Comparison of ENCODE assay signal across 8 cellular contexts in the genomic region with DNA sequence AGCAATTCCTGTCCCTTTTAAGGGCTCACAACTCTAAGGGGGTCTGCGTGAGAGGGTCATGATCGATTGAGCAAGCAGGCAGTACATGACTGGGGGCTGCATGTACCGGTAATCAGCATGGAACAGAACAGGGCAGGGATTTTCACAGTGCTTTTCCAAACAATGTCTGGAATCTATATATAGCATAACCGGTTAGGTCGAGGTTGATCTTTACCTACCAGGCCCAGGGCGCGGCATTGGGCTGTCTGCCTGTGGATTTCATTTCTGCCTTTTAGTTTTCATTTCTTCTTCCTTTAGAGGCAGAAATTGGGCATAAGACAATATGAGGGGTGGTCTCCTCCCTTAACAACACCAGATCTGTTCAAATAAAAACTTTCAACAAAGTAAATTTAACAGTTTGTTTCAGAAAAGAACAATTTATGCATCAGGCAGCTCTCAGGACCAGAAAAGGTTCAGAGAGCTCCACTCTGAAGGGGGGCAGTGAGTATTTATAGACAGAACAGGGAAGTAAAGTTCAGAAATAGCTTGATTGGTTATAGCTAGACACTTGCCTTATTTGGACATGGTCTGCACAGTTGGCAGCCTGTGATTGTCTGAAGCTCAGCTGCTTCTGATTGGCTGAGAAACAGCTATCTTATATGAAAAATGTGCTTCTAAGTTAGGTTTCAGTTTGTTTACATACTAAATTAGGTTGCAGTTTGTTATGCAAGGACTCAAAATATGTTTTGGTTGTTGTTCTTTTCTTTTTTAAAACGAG. TPM values are rescaled to one million over a fixed set of nuclear protein-coding genes. Genes with fewer than 3 reads are reported as not detected.
DNase-seq lines count a peak whose midpoint lies in the region; ATAC-seq, FAIRE-seq and TF ChIP-seq lines count a peak whose summit lies in the region.

No MANE protein-coding gene starts in this region.

- H3K9me2 ChIP-seq in SK-N-SH: no peaks in the 10 kb centered on the region

- H3K27me3 ChIP-seq in SK-N-SH (ENCODE audit: insufficient read depth) (no peaks in the 10 kb centered on the region), lower lobe of right lung (ENCODE audit: low read depth) (no peaks in the 10 kb centered on the region)

- intact Hi-C loops in lower lobe of right lung (cut with DNase I): no loop called here

- no peak overlapping the region for H3K4me2 ChIP-seq in SK-N-SH

- POLR2A ChIA-PET in SK-N-SH (lab: Yijun Ruan, JAX): interaction anchor here (0.6 to 1.1 kb wide), 2 partner anchors 16 to 17 kb away, joined by 3 to 4 read pairs; no protein-coding TSS in a partner anchor

- no peak overlapping the region for H3K4me3 ChIP-seq in SK-N-SH (ENCODE audit: low read depth in 2 of 2, low read length in 1 of 2)
- no peak overlapping the region for H3K4me3 ChIP-seq in lower lobe of right lung

- H3K9me3 ChIP-seq in SK-N-SH (no peaks in the 10 kb centered on the region), lower lobe of right lung (no peaks in the 10 kb centered on the region)

- WGBS in SK-N-SH (ENCODE audit: low lambda C conversion rate): 88% methylated on average over 8 of the region's 8 CpGs

- DNase-seq in GM18507 (ENCODE audit: extremely low spot score, insufficient read length, low read depth) (no peak), SK-N-SH (no peak), lower lobe of right lung (peak; percentile 24), occipital lobe (lab: John Stamatoyannopoulos, UW) (no peak), kidney glomerular epithelial cell (lab: John Stamatoyannopoulos, UW) (no peak), iPS-NIHi11 (ENCODE audit: low spot score) (no peak), mesenteric fat pad (ENCODE audit: low spot score) (no peak)

- H3K36me3 ChIP-seq in SK-N-SH (replicated peaks in 1 of 2; ENCODE audit: control insufficient read depth in 1 of 2, insufficient read depth in 2 of 2, low read length in 1 of 2): no peaks in the 10 kb centered on the region
- no peaks in the 10 kb centered on the region for H3K36me3 ChIP-seq in lower lobe of right lung

- no peak for TF ChIP-seq CTCF in SK-N-SH (IDR thresholded peaks at IDR 0.05)
- TF ChIP-seq CTCF in lower lobe of right lung (IDR thresholded peaks at IDR 0.05): no peak

- no peaks in the 10 kb centered on the region for H4K20me1 ChIP-seq in SK-N-SH (ENCODE audit: insufficient read depth)

- ATAC-seq in HG02852 (IDR thresholded peaks at IDR 0.05; ENCODE audit: unreplicated experiment) (peak; percentile 68), lower lobe of right lung (peak; percentile 72)

- H3F3A ChIP-seq in SK-N-SH (replicated peaks; ENCODE audit: insufficient read depth): no peaks in the 10 kb centered on the region

- TF ChIP-seq EP300 in SK-N-SH (IDR thresholded peaks at IDR 0.05; ENCODE audit: borderline replicate concordance in 1 of 2, low read depth in 1 of 2, low read length in 1 of 2): no peak

- H2AFZ ChIP-seq in SK-N-SH (ENCODE audit: low read depth): peak overlapping the region; percentile 53; the same call in 1 of the 2 replicates

- H3K79me2 ChIP-seq in SK-N-SH (ENCODE audit: insufficient read depth): no peaks in the 10 kb centered on the region

- no peak overlapping the region for H3K9ac ChIP-seq in SK-N-SH

- H3K4me1 ChIP-seq in SK-N-SH (ENCODE audit: control insufficient read depth in 1 of 2, insufficient read depth in 2 of 2, low read depth in 1 of 2, low read length in 1 of 2) (peaks cover 0 to 4% of the 10 kb centered on the region in 2 experiments; a peak in 2 of 4 replicates), lower lobe of right lung (peaks cover 15% of the 10 kb centered on the region)

- TF ChIP-seq RAD21 in SK-N-SH (IDR thresholded peaks at IDR 0.05; ENCODE audit: low read length): no peak

- no peak overlapping the region for H3K27ac ChIP-seq in SK-N-SH (ENCODE audit: low read depth in 2 of 2, low read length in 1 of 2)
- no peak overlapping the region for H3K27ac ChIP-seq in lower lobe of right lung

- CTCF ChIA-PET in SK-N-SH (lab: Yijun Ruan, JAX): interaction anchor here (1.1 to 3.7 kb wide), 5 partner anchors 9 to 423 kb away, joined by 4 to 15 read pairs (median 5); no protein-coding TSS in a partner anchor

- peak; percentile 73 for FAIRE-seq in GM18507 (lab: Jason Lieb, UNC)

TF ChIP-seq in SK-N-SH, 30 proteins besides CTCF, POLR2A, EP300 and RAD21:
- TF ChIP-seq ELF1 (IDR thresholded peaks at IDR 0.05) (no peak), TEAD4 (IDR thresholded peaks at IDR 0.05; ENCODE audit: borderline replicate concordance, insufficient read depth) (no peak), FOSL2 (IDR thresholded peaks at IDR 0.05; ENCODE audit: borderline replicate concordance, low read depth) (no peak), MAX (IDR thresholded peaks at IDR 0.05; ENCODE audit: low read depth) (no peak), EZH2phosphoT487 (IDR thresholded peaks at IDR 0.05; ENCODE audit: borderline replicate concordance, low read depth) (no peak), RXRA (IDR thresholded peaks at IDR 0.05; ENCODE audit: borderline replicate concordance, low read depth) (no peak), PBX3 (IDR thresholded peaks at IDR 0.05) (no peak), RCOR1 (IDR thresholded peaks at IDR 0.05; ENCODE audit: low read length) (no peak), GABPA (IDR thresholded peaks at IDR 0.05; ENCODE audit: low read depth) (no peak), MXI1 (IDR thresholded peaks at IDR 0.05; ENCODE audit: low read depth, low read length) (no peak), FOXJ3 (CRISPR knock-in tag; IDR thresholded peaks at IDR 0.05) (no peak), USF1 (IDR thresholded peaks at IDR 0.05; ENCODE audit: borderline replicate concordance, low read depth) (no peak), SIN3A (IDR thresholded peaks at IDR 0.05; ENCODE audit: borderline replicate concordance, low read depth, low read length) (no peak), JUND (IDR thresholded peaks at IDR 0.05) (no peak)

RNA-seq across cellular contexts. Expression of gene B4GALT4, which starts 17.2 kb away (rescaled TPM):
- polyA plus RNA-seq in SK-N-SH (2012; rRNA removed): 15.7 and 19.8 TPM in 2 replicates
- polyA plus RNA-seq in SK-N-SH (2012; cell fraction: cytosol; rRNA removed): 20.2 and 23.9 TPM in 2 replicates
- polyA plus RNA-seq in SK-N-SH (2012; cell fraction: nucleus; rRNA removed): 11.7 and 19.4 TPM in 2 replicates
- total RNA-seq in lower lobe of right lung (13.5 TPM), occipital lobe (11.5 TPM), mesenteric fat pad (15.0 TPM)

RNA-seq across cellular contexts. Expression of gene ARHGAP31, which starts 36.4 kb away (rescaled TPM):
- polyA plus RNA-seq in SK-N-SH (2012; rRNA removed): 4.4 and 7.7 TPM in 2 replicates
- polyA plus RNA-seq in SK-N-SH (2012; cell fraction: cytosol; rRNA removed): 4.0 and 4.8 TPM in 2 replicates
- polyA plus RNA-seq in SK-N-SH (2012; cell fraction: nucleus; rRNA removed): 6.0 and 7.0 TPM in 2 replicates
- total RNA-seq in lower lobe of right lung (100 TPM), occipital lobe (3.7 TPM), mesenteric fat pad (63.4 TPM)

Comparison
In these comparisons a context has a peak if more than half of its experiments do, and no peak if none do; other contexts are left out.
1. RNA of gene ARHGAP31, which starts 36.4 kb away (total RNA-seq): 100 TPM in lower lobe of right lung (single experiment) and 63.4 TPM in mesenteric fat pad (single experiment); 3.7 TPM in occipital lobe (single experiment); every median in the first group is over 10 times any median in the second.